Comparison of ENCODE assay signal across 8 cellular contexts in the genomic region with DNA sequence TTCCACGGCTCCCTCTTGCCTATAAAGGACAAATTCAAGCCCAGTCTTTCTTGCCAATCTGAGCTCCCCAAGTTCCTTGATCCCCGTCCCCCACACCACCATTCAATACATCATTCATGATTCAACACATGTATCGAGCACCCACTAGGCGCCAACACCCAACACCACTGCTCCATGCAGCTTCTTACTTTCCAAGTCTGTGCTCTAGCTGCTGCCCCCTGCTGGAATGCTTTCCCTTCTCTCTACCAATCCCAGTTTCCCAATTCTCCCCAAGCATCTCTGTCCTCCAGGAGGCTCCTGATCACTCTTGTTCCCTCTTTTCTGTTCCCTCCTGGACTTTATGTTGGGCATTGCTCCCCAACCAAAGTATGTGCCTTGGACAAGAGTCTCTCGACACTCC.
A peak's percentile ranks its signal among the peaks of the same experiment; 100 is the strongest.
DNase-seq lines count a peak whose midpoint lies in the region; ATAC-seq and TF ChIP-seq lines count a peak whose summit lies in the region.

No MANE protein-coding gene starts in this region.

- CTCF ChIA-PET in AG04449 (lab: Yijun Ruan, JAX), result interaction anchor here (0.7 to 9.1 kb wide), 20 partner anchors 9 to 221 kb away, joined by 3 to 84 read pairs (median 4); no protein-coding TSS in a partner anchor
- CTCF ChIA-PET in GM10248 (lab: Yijun Ruan, JAX), result interaction anchor here (0.6 to 3.2 kb wide), 7 partner anchors 9 to 170 kb away, joined by 3 to 18 read pairs (median 8); no protein-coding TSS in a partner anchor

- H3K4me3 ChIP-seq in AG04449 (ENCODE audit: low read depth, low read length), result no peak overlapping the region

- POLR2A ChIA-PET in AG04449 (lab: Yijun Ruan, JAX) (no interaction called here), GM10248 (lab: Yijun Ruan, JAX) (no interaction called here)

- ATAC-seq in SK-N-SH treated with all-trans-retinoic acid at 6 μM for 48 hours, result peak; percentile 56

- TF ChIP-seq CTCF in AG04449 (IDR thresholded peaks at IDR 0.05; ENCODE audit: insufficient read depth, low read length, missing control alignments) (peak; percentile 36), GM10248 (IDR thresholded peaks at IDR 0.05; ENCODE audit: control extremely low read depth, extremely low read depth, low read depth, missing control alignments) (peak; percentile 22)

- DNase-seq in AG04449 (ENCODE audit: low read depth, low spot score) (no peak), GM10248 (ENCODE audit: extremely low spot score) (no peak), iPS-NIHi7 (ENCODE audit: extremely low spot score) (peak; percentile 78), activated gamma-delta T cell (lab: John Stamatoyannopoulos, UW) (no peak), cortex of kidney (lab: John Stamatoyannopoulos, UW) (no peak), NAMALWA (ENCODE audit: low spot score) (no peak)
- no peak for DNase-seq in stimulated activated naive CD4-positive, alpha-beta T cell (lab: John Stamatoyannopoulos, UW)

TF ChIP-seq in SK-N-SH treated with all-trans-retinoic acid at 6 μM for 48 hours, 23 proteins besides CTCF, POLR2A, EP300 and RAD21:
- TF ChIP-seq, protein P1, sequence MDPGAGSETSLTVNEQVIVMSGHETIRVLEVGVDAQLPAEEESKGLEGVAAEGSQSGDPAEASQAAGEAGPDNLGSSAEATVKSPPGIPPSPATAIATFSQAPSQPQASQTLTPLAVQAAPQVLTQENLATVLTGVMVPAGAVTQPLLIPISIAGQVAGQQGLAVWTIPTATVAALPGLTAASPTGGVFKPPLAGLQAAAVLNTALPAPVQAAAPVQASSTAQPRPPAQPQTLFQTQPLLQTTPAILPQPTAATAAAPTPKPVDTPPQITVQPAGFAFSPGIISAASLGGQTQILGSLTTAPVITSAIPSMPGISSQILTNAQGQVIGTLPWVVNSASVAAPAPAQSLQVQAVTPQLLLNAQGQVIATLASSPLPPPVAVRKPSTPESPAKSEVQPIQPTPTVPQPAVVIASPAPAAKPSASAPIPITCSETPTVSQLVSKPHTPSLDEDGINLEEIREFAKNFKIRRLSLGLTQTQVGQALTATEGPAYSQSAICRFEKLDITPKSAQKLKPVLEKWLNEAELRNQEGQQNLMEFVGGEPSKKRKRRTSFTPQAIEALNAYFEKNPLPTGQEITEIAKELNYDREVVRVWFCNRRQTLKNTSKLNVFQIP (CRISPR knock-in tag; IDR thresholded peaks at IDR 0.05; ENCODE audit: borderline replicate concordance, low read depth), result no peak
- TF ChIP-seq TCF4 (CRISPR knock-in tag; IDR thresholded peaks at IDR 0.05; ENCODE audit: borderline replicate concordance), result no peak
- TF ChIP-seq, protein P2, sequence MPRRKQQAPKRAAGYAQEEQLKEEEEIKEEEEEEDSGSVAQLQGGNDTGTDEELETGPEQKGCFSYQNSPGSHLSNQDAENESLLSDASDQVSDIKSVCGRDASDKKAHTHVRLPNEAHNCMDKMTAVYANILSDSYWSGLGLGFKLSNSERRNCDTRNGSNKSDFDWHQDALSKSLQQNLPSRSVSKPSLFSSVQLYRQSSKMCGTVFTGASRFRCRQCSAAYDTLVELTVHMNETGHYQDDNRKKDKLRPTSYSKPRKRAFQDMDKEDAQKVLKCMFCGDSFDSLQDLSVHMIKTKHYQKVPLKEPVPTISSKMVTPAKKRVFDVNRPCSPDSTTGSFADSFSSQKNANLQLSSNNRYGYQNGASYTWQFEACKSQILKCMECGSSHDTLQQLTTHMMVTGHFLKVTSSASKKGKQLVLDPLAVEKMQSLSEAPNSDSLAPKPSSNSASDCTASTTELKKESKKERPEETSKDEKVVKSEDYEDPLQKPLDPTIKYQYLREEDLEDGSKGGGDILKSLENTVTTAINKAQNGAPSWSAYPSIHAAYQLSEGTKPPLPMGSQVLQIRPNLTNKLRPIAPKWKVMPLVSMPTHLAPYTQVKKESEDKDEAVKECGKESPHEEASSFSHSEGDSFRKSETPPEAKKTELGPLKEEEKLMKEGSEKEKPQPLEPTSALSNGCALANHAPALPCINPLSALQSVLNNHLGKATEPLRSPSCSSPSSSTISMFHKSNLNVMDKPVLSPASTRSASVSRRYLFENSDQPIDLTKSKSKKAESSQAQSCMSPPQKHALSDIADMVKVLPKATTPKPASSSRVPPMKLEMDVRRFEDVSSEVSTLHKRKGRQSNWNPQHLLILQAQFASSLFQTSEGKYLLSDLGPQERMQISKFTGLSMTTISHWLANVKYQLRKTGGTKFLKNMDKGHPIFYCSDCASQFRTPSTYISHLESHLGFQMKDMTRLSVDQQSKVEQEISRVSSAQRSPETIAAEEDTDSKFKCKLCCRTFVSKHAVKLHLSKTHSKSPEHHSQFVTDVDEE (CRISPR knock-in tag; IDR thresholded peaks at IDR 0.05), result no peak
- TF ChIP-seq CSDC2 (CRISPR knock-in tag; IDR thresholded peaks at IDR 0.05), result no peak
- no peak for TF ChIP-seq SNAI2 (CRISPR knock-in tag; IDR thresholded peaks at IDR 0.05)
- TF ChIP-seq, protein P3, sequence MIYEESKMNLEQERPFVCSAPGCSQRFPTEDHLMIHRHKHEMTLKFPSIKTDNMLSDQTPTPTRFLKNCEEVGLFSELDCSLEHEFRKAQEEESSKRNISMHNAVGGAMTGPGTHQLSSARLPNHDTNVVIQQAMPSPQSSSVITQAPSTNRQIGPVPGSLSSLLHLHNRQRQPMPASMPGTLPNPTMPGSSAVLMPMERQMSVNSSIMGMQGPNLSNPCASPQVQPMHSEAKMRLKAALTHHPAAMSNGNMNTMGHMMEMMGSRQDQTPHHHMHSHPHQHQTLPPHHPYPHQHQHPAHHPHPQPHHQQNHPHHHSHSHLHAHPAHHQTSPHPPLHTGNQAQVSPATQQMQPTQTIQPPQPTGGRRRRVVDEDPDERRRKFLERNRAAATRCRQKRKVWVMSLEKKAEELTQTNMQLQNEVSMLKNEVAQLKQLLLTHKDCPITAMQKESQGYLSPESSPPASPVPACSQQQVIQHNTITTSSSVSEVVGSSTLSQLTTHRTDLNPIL (CRISPR knock-in tag; IDR thresholded peaks at IDR 0.05; ENCODE audit: low read depth), result no peak
- no peak for TF ChIP-seq BACH2 (CRISPR knock-in tag; IDR thresholded peaks at IDR 0.05; ENCODE audit: borderline replicate concordance)
- no peak for TF ChIP-seq RARB (CRISPR knock-in tag; IDR thresholded peaks at IDR 0.05)
- TF ChIP-seq, protein P4, sequence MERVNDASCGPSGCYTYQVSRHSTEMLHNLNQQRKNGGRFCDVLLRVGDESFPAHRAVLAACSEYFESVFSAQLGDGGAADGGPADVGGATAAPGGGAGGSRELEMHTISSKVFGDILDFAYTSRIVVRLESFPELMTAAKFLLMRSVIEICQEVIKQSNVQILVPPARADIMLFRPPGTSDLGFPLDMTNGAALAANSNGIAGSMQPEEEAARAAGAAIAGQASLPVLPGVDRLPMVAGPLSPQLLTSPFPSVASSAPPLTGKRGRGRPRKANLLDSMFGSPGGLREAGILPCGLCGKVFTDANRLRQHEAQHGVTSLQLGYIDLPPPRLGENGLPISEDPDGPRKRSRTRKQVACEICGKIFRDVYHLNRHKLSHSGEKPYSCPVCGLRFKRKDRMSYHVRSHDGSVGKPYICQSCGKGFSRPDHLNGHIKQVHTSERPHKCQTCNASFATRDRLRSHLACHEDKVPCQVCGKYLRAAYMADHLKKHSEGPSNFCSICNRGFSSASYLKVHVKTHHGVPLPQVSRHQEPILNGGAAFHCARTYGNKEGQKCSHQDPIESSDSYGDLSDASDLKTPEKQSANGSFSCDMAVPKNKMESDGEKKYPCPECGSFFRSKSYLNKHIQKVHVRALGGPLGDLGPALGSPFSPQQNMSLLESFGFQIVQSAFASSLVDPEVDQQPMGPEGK (CRISPR knock-in tag; IDR thresholded peaks at IDR 0.05; ENCODE audit: borderline replicate concordance), result no peak
- no peak for TF ChIP-seq ZFP3 (CRISPR knock-in tag; IDR thresholded peaks at IDR 0.05)
